33 cellular contexts compared by ENCODE assay signal in the genomic region with DNA sequence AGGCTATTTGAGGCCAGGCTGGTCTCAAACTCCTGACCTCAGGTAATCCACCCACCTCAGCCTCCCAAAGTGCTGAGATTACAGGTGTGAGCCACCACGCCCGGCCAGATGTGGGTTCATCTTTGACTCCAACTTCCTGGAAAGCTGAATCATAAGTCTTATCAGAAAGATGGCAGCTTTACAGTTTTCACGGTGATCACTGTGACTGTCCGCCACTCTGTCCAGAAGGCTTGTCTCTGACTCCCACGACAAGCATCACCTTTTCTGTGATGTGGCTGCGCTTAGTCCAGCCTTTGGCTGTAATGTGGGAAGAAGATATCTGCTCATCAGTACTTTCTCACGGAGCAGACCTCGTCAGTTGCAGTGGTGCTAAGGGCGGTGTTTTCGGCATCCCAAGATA.
"Had no signal": no experiment of that assay in that cellular context is flagged by ENCODE, and none has a peak within 500 bp of the region (broad histone marks: within the 10 kb centered on the region; RNA-seq: fewer than 3 reads in every experiment).

No MANE protein-coding gene starts in this region.

- DNase-seq: Karpas-422, Kasumi-1, MG63, MM.1S, MV-4-11, NCI-H1048, NCI-H1092, NCI-H1092 treated with DMSO at 0.1 percent for 48 hours, NCI-H1105, NCI-H1105 treated with DMSO at 0.1 percent for 48 hours, NCI-H1417, NCI-H1417 treated with DMSO at 0.1 percent for 48 hours, NCI-H1436, NCI-H1436 treated with DMSO at 0.1 percent for 48 hours, NCI-H1694, NCI-H1694 treated with DMSO at 0.1 percent for 48 hours, NCI-H187, NCI-H187 treated with DMSO at 0.1 percent for 48 hours, NCI-H1930, NCI-H2029, NCI-H2029 treated with DMSO at 0.1 percent for 48 hours, NCI-H2081, NCI-H2081 treated with DMSO at 0.1 percent for 48 hours, NCI-H2107, NCI-H2171, NCI-H2171 treated with DMSO at 0.1 percent for 48 hours, NCI-H2227 treated with DMSO at 0.1 percent for 48 hours, NCI-H226, NCI-H345, NCI-H446, NCI-H446 treated with DMSO at 0.1 percent for 48 hours, NCI-H510A had no signal

- H3K4me3 ChIP-seq: MG63 had no signal

- H3K27ac ChIP-seq: KMS-11 had no signal

- H3K36me3 ChIP-seq: MG63 had no signal

- H3K9me3 ChIP-seq: MG63 had no signal

- H3K27me3 ChIP-seq: MG63 had no signal

- H3K4me2 ChIP-seq: KMS-11 had no signal

- H3K9ac ChIP-seq: KMS-11 had no signal
